9 cellular contexts compared by ENCODE assay signal in genomic region chr14:106044949-106045596, GRCh38.
A peak's percentile ranks its signal among the peaks of the same experiment; 100 is the strongest.
DNase-seq lines count a peak whose midpoint lies in the region; ATAC-seq and TF ChIP-seq lines count a peak whose summit lies in the region.
"Had no signal": no experiment of that assay in that cellular context is flagged by ENCODE, and none has a peak within 500 bp of the region (broad histone marks: within the 10 kb centered on the region; RNA-seq: fewer than 3 reads in every experiment).

No MANE protein-coding gene starts in this region.

- no peak overlapping the region for H3K4me3 ChIP-seq in left ventricle myocardium inferior
- H3K4me3 ChIP-seq: dorsolateral prefrontal cortex had no signal

- H3K4me1 ChIP-seq in left ventricle myocardium inferior: no peaks in the 10 kb centered on the region

- H3K4me3 Mint-ChIP-seq in activated CD8-positive, alpha-beta T cell treated with anti-CD3 and anti-CD28 coated beads, Interleukin-2, amount 10 ng/mL, durations not matched to agents 7 days and 5 days: no peak overlapping the region

- peaks cover 77% of the 10 kb centered on the region for H3K27me3 ChIP-seq in left ventricle myocardium inferior (ENCODE audit: low read depth)

- DNase-seq in NCI-H82 (lab: John Stamatoyannopoulos, UW) (peak; percentile 58), NCI-H82 treated with DMSO at 0.1 percent for 48 hours (lab: John Stamatoyannopoulos, UW; ENCODE audit: unreplicated experiment) (no peak), NCI-H1694 treated with DMSO at 0.1 percent for 48 hours (lab: John Stamatoyannopoulos, UW) (peak; percentile 82), left ventricle myocardium inferior (no peak), pons (ENCODE audit: low spot score) (no peak), 8988T (no peak)
- DNase-seq in activated CD8-positive, alpha-beta T cell treated with anti-CD3 and anti-CD28 coated beads, Interleukin-2, amount 10 ng/mL, durations not matched to agents 7 days and 5 days: peak; percentile 91
- DNase-seq in stimulated activated CD8-positive, alpha-beta memory T cell treated with anti-CD3 and anti-CD28 coated beads, Interleukin-4, amount 100 ng/mL, for 1 hour (ENCODE audit: low read depth in 2 of 2, low spot score in 1 of 2): peak; percentile 56 to 67

- no peaks in the 10 kb centered on the region for H3K36me3 ChIP-seq in left ventricle myocardium inferior

- no peak overlapping the region for H3K27ac Mint-ChIP-seq in activated CD8-positive, alpha-beta T cell treated with anti-CD3 and anti-CD28 coated beads, Interleukin-2, amount 10 ng/mL, durations not matched to agents 7 days and 5 days

- no peaks in the 10 kb centered on the region for H3K36me3 Mint-ChIP-seq in activated CD8-positive, alpha-beta T cell treated with anti-CD3 and anti-CD28 coated beads, Interleukin-2, amount 10 ng/mL, durations not matched to agents 7 days and 5 days (ENCODE audit: low read depth)

- intact Hi-C loops in left ventricle myocardium inferior (cut with micrococcal nuclease): no loop called here

- no peaks in the 10 kb centered on the region for H3K9me3 Mint-ChIP-seq in activated CD8-positive, alpha-beta T cell treated with anti-CD3 and anti-CD28 coated beads, Interleukin-2, amount 10 ng/mL, durations not matched to agents 7 days and 5 days (ENCODE audit: insufficient read depth)

- no peaks in the 10 kb centered on the region for H3K9me3 ChIP-seq in left ventricle myocardium inferior (replicated peaks)

- TF ChIP-seq CTCF in left ventricle myocardium inferior (IDR thresholded peaks at IDR 0.05; ENCODE audit: borderline replicate concordance): peak; percentile 28

- H3K27ac ChIP-seq in left ventricle myocardium inferior (replicated peaks): no peak overlapping the region
- H3K27ac ChIP-seq: dorsolateral prefrontal cortex had no signal

- POLR2A ChIA-PET in activated CD8-positive, alpha-beta T cell treated with anti-CD3 and anti-CD28 coated beads, Interleukin-2, amount 10 ng/mL, durations not matched to agents 7 days and 5 days (lab: Charles Lee): no interaction called here

- CTCF ChIA-PET in activated CD8-positive, alpha-beta T cell treated with anti-CD3 and anti-CD28 coated beads, Interleukin-2, amount 10 ng/mL, durations not matched to agents 7 days and 5 days (lab: Charles Lee): interaction anchor here (0.6 to 3.3 kb wide), 21 partner anchors 9 to 720 kb away, joined by 3 to 30 read pairs (median 6); no protein-coding TSS in a partner anchor

- peaks cover 34% of the 10 kb centered on the region for H3K27me3 Mint-ChIP-seq in activated CD8-positive, alpha-beta T cell treated with anti-CD3 and anti-CD28 coated beads, Interleukin-2, amount 10 ng/mL, durations not matched to agents 7 days and 5 days (ENCODE audit: low read depth)

- peak; percentile 100 for ATAC-seq in activated CD8-positive, alpha-beta T cell treated with anti-CD3 and anti-CD28 coated beads, Interleukin-2, amount 10 ng/mL, durations not matched to agents 7 days and 5 days

- peaks cover 6% of the 10 kb centered on the region for H3K4me1 Mint-ChIP-seq in activated CD8-positive, alpha-beta T cell treated with anti-CD3 and anti-CD28 coated beads, Interleukin-2, amount 10 ng/mL, durations not matched to agents 7 days and 5 days (ENCODE audit: low read depth)

Comparison
In these comparisons a context has a peak if more than half of its experiments do, and no peak if none do; other contexts are left out.
1. DNase-seq: peak in NCI-H82 (single experiment), NCI-H1694 treated with DMSO at 0.1 percent for 48 hours (single experiment), activated CD8-positive, alpha-beta T cell treated with anti-CD3 and anti-CD28 coated beads, Interleukin-2, amount 10 ng/mL, durations not matched to agents 7 days and 5 days (single experiment) and stimulated activated CD8-positive, alpha-beta memory T cell treated with anti-CD3 and anti-CD28 coated beads, Interleukin-4, amount 100 ng/mL, for 1 hour (2 of 2); none in NCI-H82 treated with DMSO at 0.1 percent for 48 hours (single experiment), left ventricle myocardium inferior (single experiment), pons (single experiment) and 8988T (single experiment).